18 cellular contexts compared by ENCODE assay signal in genomic region chr2:189802396-189802912, GRCh38.
"Had no signal": no experiment of that assay in that cellular context is flagged by ENCODE, and none has a peak within 500 bp of the region (broad histone marks: within the 10 kb centered on the region; RNA-seq: fewer than 3 reads in every experiment).

No MANE protein-coding gene starts in this region.

- H3K27ac Mint-ChIP-seq: activated naive CD4-positive, alpha-beta T cell treated with anti-CD3 and anti-CD28 coated beads for 36 hours; activated T-helper 2 cell treated with anti-CD3 and anti-CD28 coated beads, Interferon-gamma antibody, Interleukin-2, Interleukin-4, amounts not matched to agents 10 μg/mL and 5 μg/mL and 100 μg/mL, durations not matched to agents 14 hours and 24 hours and 36 hours; natural killer cell; T-helper 1 cell treated with Interleukin-12 subunit alpha and Interleukin-12 subunit beta and Interleukin-4 antibody, amounts not matched to agents 30 μg/mL and 1 μg/mL, for 36 hours had no signal

- H3K4me1 ChIP-seq: colonic mucosa, right atrium auricular region, transverse colon had no signal

- H3K36me3 ChIP-seq: colonic mucosa, right atrium auricular region, vagina had no signal

- H3K9me3 ChIP-seq: colonic mucosa, esophagus muscularis mucosa, right atrium auricular region, transverse colon, vagina had no signal

- H3K27ac ChIP-seq: colonic mucosa, esophagus muscularis mucosa, right atrium auricular region, transverse colon, vagina had no signal

- H3K4me3 Mint-ChIP-seq: activated naive CD4-positive, alpha-beta T cell treated with anti-CD3 and anti-CD28 coated beads for 36 hours; natural killer cell; T-helper 1 cell treated with Interleukin-12 subunit alpha and Interleukin-12 subunit beta and Interleukin-4 antibody, amounts not matched to agents 30 μg/mL and 1 μg/mL, for 36 hours had no signal

- H3K4me3 ChIP-seq: colonic mucosa, esophagus muscularis mucosa, right atrium auricular region, transverse colon, vagina had no signal

- H3K27me3 ChIP-seq: colonic mucosa, esophagus muscularis mucosa, right atrium auricular region, transverse colon, vagina had no signal

- ATAC-seq: left ventricle myocardium superior, natural killer cell had no signal

- DNase-seq: activated CD4-positive, alpha-beta T cell treated with anti-CD3 and anti-CD28 coated beads for 48 hours; activated naive CD4-positive, alpha-beta T cell treated with anti-CD3 and anti-CD28 coated beads for 36 hours; central memory CD4-positive, alpha-beta T cell; colonic mucosa; glutamatergic neuron; kidney glomerular epithelial cell; left ventricle myocardium superior; mesenchymal stem cell; natural killer cell; posterior cingulate gyrus; stimulated activated CD4-positive, alpha-beta T cell treated with anti-CD3 and anti-CD28 coated beads, Interleukin-2, amount 100 ng/mL, for 48 hours; stimulated activated naive CD4-positive, alpha-beta T cell; transverse colon had no signal

- H3K9me3 Mint-ChIP-seq: activated naive CD4-positive, alpha-beta T cell treated with anti-CD3 and anti-CD28 coated beads for 36 hours; activated T-helper 2 cell treated with anti-CD3 and anti-CD28 coated beads, Interferon-gamma antibody, Interleukin-2, Interleukin-4, amounts not matched to agents 10 μg/mL and 5 μg/mL and 100 μg/mL, durations not matched to agents 14 hours and 24 hours and 36 hours; natural killer cell; T-helper 1 cell treated with Interleukin-12 subunit alpha and Interleukin-12 subunit beta and Interleukin-4 antibody, amounts not matched to agents 30 μg/mL and 1 μg/mL, for 36 hours had no signal

- H3K36me3 Mint-ChIP-seq: natural killer cell had no signal
